Comparison of ENCODE assay signal across 8 cellular contexts in the genomic region with DNA sequence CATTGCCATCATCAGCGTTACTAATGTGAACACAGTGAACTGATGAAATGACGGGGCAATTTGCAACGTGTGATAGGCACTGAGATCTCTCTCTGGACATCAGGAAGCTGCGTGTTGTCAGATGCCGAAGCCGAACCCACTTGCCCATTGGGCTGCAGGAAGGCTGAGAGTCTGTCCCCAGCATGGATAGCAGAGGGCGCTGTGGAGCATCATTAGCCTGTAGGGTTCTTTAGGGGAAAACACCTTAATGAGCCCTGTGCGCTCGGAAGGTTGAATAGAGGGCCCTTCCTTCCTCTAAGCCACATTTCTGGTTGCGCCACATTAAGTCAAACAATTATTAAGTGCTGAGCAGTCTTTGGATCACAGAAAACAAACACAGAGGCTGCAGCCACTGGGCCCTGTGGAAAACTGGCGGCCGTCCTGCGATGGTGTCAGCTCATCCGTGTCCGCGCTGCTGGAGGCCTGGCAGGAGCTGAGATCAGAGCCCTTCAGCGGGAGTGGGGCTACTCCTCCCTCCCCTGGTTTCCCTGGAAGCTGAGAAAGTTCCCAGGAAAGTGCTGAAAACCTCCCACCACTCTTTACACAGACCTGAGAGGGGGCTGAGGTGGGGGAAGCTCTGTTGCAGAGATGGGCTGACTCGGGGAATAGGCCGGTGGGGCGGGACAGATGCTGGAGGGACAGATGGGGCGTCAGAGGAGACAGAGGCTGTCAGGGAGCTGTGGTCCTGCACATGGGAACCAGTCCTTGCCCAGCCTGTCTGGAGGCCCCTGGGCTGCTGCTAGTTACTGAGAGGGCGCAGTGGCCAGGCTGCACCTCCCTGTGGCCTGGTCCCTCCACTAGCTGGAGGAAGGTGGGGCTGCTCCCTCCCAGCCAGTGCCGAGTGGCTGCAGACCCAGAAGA. TPM values are rescaled to one million over a fixed set of nuclear protein-coding genes. Genes with fewer than 3 reads are reported as not detected.
DNase-seq lines count a peak whose midpoint lies in the region; ATAC-seq and TF ChIP-seq lines count a peak whose summit lies in the region.

No MANE protein-coding gene starts in this region.

- no peak overlapping the region for H2BK120ac ChIP-seq in trophoblast cell (ENCODE audit: insufficient read depth, low read length, poor library complexity)

- no peaks in the 10 kb centered on the region for H3K79me1 ChIP-seq in trophoblast cell (ENCODE audit: low read length)

- H3K9me3 ChIP-seq in MG63 (no peaks in the 10 kb centered on the region), trophoblast cell (ENCODE audit: insufficient read depth, low read depth, low read length) (no peaks in the 10 kb centered on the region), upper lobe of left lung (no peaks in the 10 kb centered on the region)

- no peak overlapping the region for H2AK5ac ChIP-seq in trophoblast cell (ENCODE audit: low read length)

- H3K36me3 ChIP-seq in MG63 = no peaks in the 10 kb centered on the region
- no peaks in the 10 kb centered on the region for H3K36me3 ChIP-seq in trophoblast cell (ENCODE audit: control insufficient read depth in 1 of 2, insufficient read depth in 2 of 2, low read length in 2 of 2)
- H3K36me3 ChIP-seq in upper lobe of left lung = no peaks in the 10 kb centered on the region

- H3K18ac ChIP-seq in trophoblast cell (ENCODE audit: low read length) = no peak overlapping the region

- H2BK5ac ChIP-seq in trophoblast cell (ENCODE audit: low read depth, low read length, poor library complexity) = no peak overlapping the region

- H3K27me3 ChIP-seq in MG63 (peaks cover 8% of the 10 kb centered on the region; the same call in 1 of the 2 replicates), trophoblast cell (ENCODE audit: insufficient read depth, low read length) (no peaks in the 10 kb centered on the region), upper lobe of left lung (no peaks in the 10 kb centered on the region)

- TF ChIP-seq CTCF in upper lobe of left lung (IDR thresholded peaks at IDR 0.05) = peak; percentile 62 to 79 (median 70)

- peaks cover 0 to 3% of the 10 kb centered on the region in 2 experiments for H3K4me1 ChIP-seq in trophoblast cell (ENCODE audit: control insufficient read depth in 1 of 2, insufficient read depth in 2 of 2, low read length in 2 of 2)
- peaks cover 0 to 14% (median 8%) of the 10 kb centered on the region in 4 donors for H3K4me1 ChIP-seq in upper lobe of left lung

- H3K23ac ChIP-seq in trophoblast cell (ENCODE audit: low read length) = no peak overlapping the region

- H3K14ac ChIP-seq in trophoblast cell (ENCODE audit: low read length) = no peak overlapping the region

- no peaks in the 10 kb centered on the region for H3K79me2 ChIP-seq in trophoblast cell (ENCODE audit: control insufficient read depth, insufficient read depth, low read length, poor library complexity)

- no peak overlapping the region for H4K91ac ChIP-seq in trophoblast cell (ENCODE audit: low read depth, low read length)

- peak; percentile 91 to 96 for ATAC-seq in upper lobe of left lung (ENCODE audit: low FRiP score in 2 of 2)
- ATAC-seq in GM19035 (IDR thresholded peaks at IDR 0.05; ENCODE audit: unreplicated experiment) = no peak

- WGBS in trophoblast cell (ENCODE audit: extremely low coverage, insufficient coverage, insufficient read length) = no CpG with 5 or more reads among the region's 23 CpGs
- 35 to 37% methylated on average over 18 to 23 of the region's 23 CpGs for WGBS in upper lobe of left lung, 2 donors

- H3K4ac ChIP-seq in trophoblast cell (ENCODE audit: low read depth, low read length) = no peak overlapping the region

- no peak for TF ChIP-seq EP300 in upper lobe of left lung (IDR thresholded peaks at IDR 0.05)

- H3K4me2 ChIP-seq in trophoblast cell (ENCODE audit: low read length) = no peak overlapping the region

- no peak for TF ChIP-seq POLR2A in upper lobe of left lung (IDR thresholded peaks at IDR 0.05)

- H2AFZ ChIP-seq in trophoblast cell (ENCODE audit: insufficient read depth, low read length, poor library complexity) = no peak overlapping the region

- no peak overlapping the region for H3K9ac ChIP-seq in trophoblast cell (ENCODE audit: low read length)

- H3K27ac ChIP-seq in trophoblast cell (ENCODE audit: low read depth, low read length) = no peak overlapping the region
- peak overlapping the region in 1 of 4 donors; percentile 46 for H3K27ac ChIP-seq in upper lobe of left lung

- H2BK12ac ChIP-seq in trophoblast cell (ENCODE audit: low read length) = no peak overlapping the region

- no peak overlapping the region for H4K12ac ChIP-seq in trophoblast cell (ENCODE audit: low read depth, low read length)

- H3K4me3 ChIP-seq in MG63 = no peak overlapping the region
- no peak overlapping the region for H3K4me3 ChIP-seq in trophoblast cell (ENCODE audit: low read depth, low read length)
- H3K4me3 ChIP-seq in upper lobe of left lung = no peak overlapping the region

- no peak overlapping the region for H4K8ac ChIP-seq in trophoblast cell (ENCODE audit: low read depth, low read length)

- DNase-seq in DMS153 treated with DMSO at 0.1 percent for 48 hours (lab: John Stamatoyannopoulos, UW; ENCODE audit: unreplicated experiment) (peak; percentile 74), MG63 (peak; percentile 25), SHP77 treated with DMSO at 0.1 percent for 48 hours (lab: John Stamatoyannopoulos, UW) (peak; percentile 77), globus pallidus (ENCODE audit: low spot score) (peak; percentile 73), trophoblast cell (peak; percentile 14 to 54), upper lobe of left lung (peak; percentile 79 to 89)
- DNase-seq in activated gamma-delta T cell treated with anti-CD3 and anti-CD28 coated beads, Interleukin-2, amount 50 U/mL, for 16 hours (ENCODE audit: low read depth) = peak; percentile 63

RNA-seq across cellular contexts. Expression of a gene that starts 12.7 kb away (rescaled TPM):
- total RNA-seq in MG63 (2014; rRNA removed; shearing (Covaris generic); ENCODE audit: low replicate concordance) = not detected in 2 replicates
- 0.07 TPM in 1 of 2 replicates, not detected in the other for polyA plus RNA-seq in trophoblast cell (2013)
- not detected for total RNA-seq in upper lobe of left lung

RNA-seq across cellular contexts. Expression of a gene that starts 22.9 kb away (rescaled TPM):
- not detected in 2 replicates for total RNA-seq in MG63 (2014; rRNA removed; shearing (Covaris generic); ENCODE audit: low replicate concordance)
- 0.60 and 0.63 TPM in 2 replicates for polyA plus RNA-seq in trophoblast cell (2013)
- 10 to 100 TPM in 5 of 6 donors, 1 to 10 TPM in 1; 5.9 to 21.5 (median 18.2) TPM for total RNA-seq in upper lobe of left lung

RNA-seq across cellular contexts. Expression of a gene that starts 28.3 kb away (rescaled TPM):
- not detected in 2 replicates for total RNA-seq in MG63 (2014; rRNA removed; shearing (Covaris generic); ENCODE audit: low replicate concordance)
- 10.1 and 13.5 TPM in 2 replicates for polyA plus RNA-seq in trophoblast cell (2013)
- under 1 TPM in 2 of 6 donors, not detected in 4; 0.72 to 0.84 TPM for total RNA-seq in upper lobe of left lung

RNA-seq across cellular contexts. Expression of a gene that starts 57.8 kb away (rescaled TPM):
- not detected in 2 replicates for total RNA-seq in MG63 (2014; rRNA removed; shearing (Covaris generic); ENCODE audit: low replicate concordance)
- polyA plus RNA-seq in trophoblast cell (2013) = 0.08 and 0.18 TPM in 2 replicates
- 10 to 100 TPM in 1 of 6 donors, 1 to 10 TPM in 5; 3.5 to 12.5 (median 5.8) TPM for total RNA-seq in upper lobe of left lung

Comparison
In these comparisons a context has a peak if more than half of its experiments do, and no peak if none do; other contexts are left out.
1. DNase-seq: peak in every context shown above with its lines; median percentile 84 in upper lobe of left lung; 77 in SHP77 treated with DMSO at 0.1 percent for 48 hours; 74 in DMS153 treated with DMSO at 0.1 percent for 48 hours; 73 in globus pallidus; 63 in activated gamma-delta T cell treated with anti-CD3 and anti-CD28 coated beads, Interleukin-2, amount 50 U/mL, for 16 hours; 34 in trophoblast cell; 25 in MG63.